In genomic region chr13:98804336-98804855, GRCh38 we compare ENCODE assay signal across 26 cellular contexts. TPM values are rescaled to one million over a fixed set of nuclear protein-coding genes. Genes with fewer than 3 reads are reported as not detected.
"Had no signal": no experiment of that assay in that cellular context is flagged by ENCODE, and none has a peak within 500 bp of the region (broad histone marks: within the 10 kb centered on the region; RNA-seq: fewer than 3 reads in every experiment).

No MANE protein-coding gene starts in this region.

- H3K36me3 ChIP-seq: ovary, uterus had no signal

- H3K27me3 ChIP-seq: heart left ventricle, ovary, right atrium auricular region, right lobe of liver, stomach, testis, thyroid gland, transverse colon, uterus had no signal

- H3K4me1 ChIP-seq: right atrium auricular region, stomach, testis, thyroid gland, uterus had no signal

- H3K4me3 ChIP-seq: heart left ventricle, left ventricle myocardium inferior, lung, ovary, right atrium auricular region, right lobe of liver, stomach, testis, thyroid gland, transverse colon, uterus had no signal

- H3K9me3 ChIP-seq: heart left ventricle, left ventricle myocardium inferior, ovary, right atrium auricular region, right lobe of liver, stomach, testis, thyroid gland, transverse colon, uterus had no signal

- ATAC-seq: heart left ventricle; left cardiac atrium; naive thymus-derived CD4-positive, alpha-beta T cell; natural killer cell treated with Interleukin-12 subunit alpha and Interleukin-12 subunit beta and Interleukin-15 and Interleukin-18, amount 100 ng/mL, for 72 hours; right lobe of liver; stimulated activated naive B cell treated with anti-CD40 and anti-IgM and Interleukin-4, amounts not matched to agents 10 μg/mL and 1 μg/mL and 100 μg/mL, for 72 hours; stimulated activated naive CD8-positive, alpha-beta T cell treated with anti-CD3 and anti-CD28 coated beads, Interleukin-15, Interleukin-2, amounts not matched to agents 100 U/mL and 50 U/mL, for 24 hours had no signal

- DNase-seq: heart left ventricle; kidney glomerular epithelial cell; left cardiac atrium; left ventricle myocardium inferior; mesendoderm; naive thymus-derived CD4-positive, alpha-beta T cell; ovary; right lobe of liver; stimulated activated CD4-positive, alpha-beta T cell treated with anti-CD3 and anti-CD28 coated beads, Interleukin-12 subunit alpha, Interleukin-12 subunit beta, amount 100 ng/mL, for 4 hours; stimulated activated CD4-positive, alpha-beta T cell treated with anti-CD3 and anti-CD28 coated beads, Interleukin-15, amount 100 ng/mL, for 24 hours; stimulated activated CD4-positive, alpha-beta T cell treated with anti-CD3 and anti-CD28 coated beads, Interleukin-2, amount 100 ng/mL, for 24 hours; stimulated activated CD4-positive, alpha-beta T cell treated with anti-CD3 and anti-CD28 coated beads, Interleukin-4, amount 100 ng/mL, for 1 hour; stimulated activated naive B cell treated with anti-CD40 and anti-IgM and Interleukin-4, amounts not matched to agents 10 μg/mL and 1 μg/mL and 100 μg/mL, for 72 hours; stimulated activated naive CD8-positive, alpha-beta T cell treated with anti-CD3 and anti-CD28 coated beads, Interleukin-15, Interleukin-2, amounts not matched to agents 100 U/mL and 50 U/mL, for 24 hours; stomach; testis; thyroid gland; transverse colon; uterus had no signal

- H3K27ac ChIP-seq: heart left ventricle, left ventricle myocardium inferior, ovary, right atrium auricular region, right lobe of liver, stomach, testis, thyroid gland, transverse colon, uterus had no signal

RNA-seq across cellular contexts. Expression of gene SLC15A1, which starts 51.9 kb away (rescaled TPM):
- total RNA-seq: heart left ventricle; left cardiac atrium; left ventricle myocardium inferior; mononuclear cell; myocyte; naive thymus-derived CD4-positive, alpha-beta T cell; natural killer cell treated with Interleukin-12 subunit alpha and Interleukin-12 subunit beta and Interleukin-15 and Interleukin-18, amount 100 ng/mL, for 72 hours; right atrium auricular region; skeletal muscle tissue had no signal
- polyA plus RNA-seq: heart left ventricle; naive thymus-derived CD4-positive, alpha-beta T cell; neural cell had no signal
